ENCODE assay signal across 13 cellular contexts in the genomic region with DNA sequence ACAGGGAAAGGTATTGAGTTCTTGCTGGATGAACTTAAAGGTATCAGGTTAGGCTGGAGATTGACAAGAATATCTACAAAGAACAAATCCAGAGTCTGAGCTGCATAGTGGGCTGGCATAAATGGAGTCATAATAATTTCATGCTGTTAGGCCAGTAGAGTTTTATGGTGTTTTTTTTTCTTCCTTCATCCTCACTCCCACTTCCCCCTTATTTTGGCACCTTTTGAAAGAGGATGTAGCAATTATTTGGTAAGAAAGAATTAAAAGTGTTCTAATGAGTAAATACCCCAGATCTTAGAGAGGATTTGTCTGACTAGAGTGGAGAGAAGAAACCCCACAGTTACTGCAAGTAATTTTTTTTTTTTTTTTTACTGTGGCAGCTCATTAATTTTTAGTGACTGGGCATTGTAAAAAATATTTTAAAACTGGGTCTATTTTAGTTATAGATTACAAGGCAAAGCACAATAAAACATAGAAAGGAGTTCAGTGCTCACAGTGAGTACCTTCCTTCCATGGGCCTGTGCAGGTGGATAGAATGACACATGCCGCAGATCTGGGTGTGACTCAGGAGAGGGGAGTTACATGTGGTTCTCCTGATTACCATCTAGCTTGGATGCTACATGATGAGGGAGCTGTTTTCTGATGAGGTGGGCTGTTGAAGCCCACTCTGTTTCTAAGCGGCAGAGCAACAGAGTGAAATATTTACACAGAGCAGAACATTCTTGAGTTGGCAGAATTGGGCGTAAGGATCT. TPM values are rescaled to one million over a fixed set of nuclear protein-coding genes. Genes with fewer than 3 reads are reported as not detected.
DNase-seq lines count a peak whose midpoint lies in the region; ATAC-seq and TF ChIP-seq lines count a peak whose summit lies in the region.
"Had no signal": no experiment of that assay in that cellular context is flagged by ENCODE, and none has a peak within 500 bp of the region (broad histone marks: within the 10 kb centered on the region; RNA-seq: fewer than 3 reads in every experiment).

No MANE protein-coding gene starts in this region.

- ATAC-seq in natural killer cell: no peak
- ATAC-seq in HG02759 (IDR thresholded peaks at IDR 0.05; ENCODE audit: unreplicated experiment): no peak

- peak overlapping the region; percentile 81 for H3K27ac ChIP-seq in DOHH2 (ENCODE audit: low read depth, low read length)

- peaks cover 67% of the 10 kb centered on the region for H3K4me1 ChIP-seq in DOHH2 (ENCODE audit: control insufficient read depth, low read length)

- no peaks in the 10 kb centered on the region for H3K9me3 Mint-ChIP-seq in activated naive CD4-positive, alpha-beta T cell treated with anti-CD3 and anti-CD28 coated beads, Interleukin-2, amount 10 ng/mL, durations not matched to agents 7 days and 5 days
- H3K9me3 Mint-ChIP-seq in natural killer cell: no peaks in the 10 kb centered on the region
- H3K9me3 Mint-ChIP-seq: nephron had no signal

- H3F3A ChIP-seq in DOHH2 (ENCODE audit: control insufficient read depth, insufficient read depth): peaks cover 46% of the 10 kb centered on the region

- intact Hi-C loops in natural killer cell (cut with micrococcal nuclease): no loop called here

- peaks cover 20% of the 10 kb centered on the region for H4K20me1 ChIP-seq in DOHH2 (ENCODE audit: control insufficient read depth, insufficient read depth, low read depth, low read length)

- H3K27ac Mint-ChIP-seq in activated naive CD4-positive, alpha-beta T cell treated with anti-CD3 and anti-CD28 coated beads, Interleukin-2, amount 10 ng/mL, durations not matched to agents 7 days and 5 days: peak overlapping the region; percentile 79
- H3K27ac Mint-ChIP-seq in natural killer cell: peak overlapping the region; percentile 55 to 73
- H3K27ac Mint-ChIP-seq: nephron had no signal

- no peak for TF ChIP-seq CTCF in DOHH2 (IDR thresholded peaks at IDR 0.05; ENCODE audit: low read depth, low read length, poor library complexity, severe bottlenecking)
- no peak for TF ChIP-seq CTCF in natural killer cell (IDR thresholded peaks at IDR 0.05)

- peak overlapping the region; percentile 99 for H3K4me3 ChIP-seq in DOHH2 (ENCODE audit: low read length)

- peaks cover 70% of the 10 kb centered on the region for H3K4me1 Mint-ChIP-seq in activated naive CD4-positive, alpha-beta T cell treated with anti-CD3 and anti-CD28 coated beads, Interleukin-2, amount 10 ng/mL, durations not matched to agents 7 days and 5 days
- H3K4me1 Mint-ChIP-seq in natural killer cell: peaks cover 76 to 78% of the 10 kb centered on the region in 2 donors

- H3K36me3 Mint-ChIP-seq in activated naive CD4-positive, alpha-beta T cell treated with anti-CD3 and anti-CD28 coated beads, Interleukin-2, amount 10 ng/mL, durations not matched to agents 7 days and 5 days: peaks cover 78% of the 10 kb centered on the region
- H3K36me3 Mint-ChIP-seq in natural killer cell: no peaks in the 10 kb centered on the region

- no peaks in the 10 kb centered on the region for H3K9me2 ChIP-seq in DOHH2 (replicated peaks; ENCODE audit: control insufficient read depth, low read length)

- peaks cover 100% of the 10 kb centered on the region for H3K79me2 ChIP-seq in DOHH2 (ENCODE audit: control insufficient read depth, low read length)

- peak overlapping the region; percentile 48 for H3K4me3 Mint-ChIP-seq in activated naive CD4-positive, alpha-beta T cell treated with anti-CD3 and anti-CD28 coated beads, Interleukin-2, amount 10 ng/mL, durations not matched to agents 7 days and 5 days
- peak overlapping the region; percentile 2 for H3K4me3 Mint-ChIP-seq in natural killer cell

- peaks cover 92% of the 10 kb centered on the region for H3K36me3 ChIP-seq in DOHH2 (ENCODE audit: control insufficient read depth, low read length)

- no peaks in the 10 kb centered on the region for H3K9me3 ChIP-seq in DOHH2 (ENCODE audit: control insufficient read depth, insufficient read depth, low read length)

- DNase-seq in NOMO-1 treated with dmso at 0.1 percent for 144 hours (lab: John Stamatoyannopoulos, UW; ENCODE audit: unreplicated experiment) (peak; percentile 45), natural killer cell (no peak), NCI-H2196 treated with DMSO at 0.1 percent for 48 hours (lab: John Stamatoyannopoulos, UW; ENCODE audit: unreplicated experiment) (no peak), mucosa of gallbladder (ENCODE audit: low spot score) (no peak), dedifferentiated amniotic fluid mesenchymal stem cell (ENCODE audit: extremely low spot score) (no peak)
- no peak for DNase-seq in activated naive CD4-positive, alpha-beta T cell treated with anti-CD3 and anti-CD28 coated beads, Interleukin-2, amount 10 ng/mL, durations not matched to agents 7 days and 5 days
- DNase-seq: cerebellar nuclear complex, DMS 273 treated with DMSO at 0.1 percent for 48 hours, glutamatergic neuron, NCI-H774 had no signal

- H3K4me2 ChIP-seq in DOHH2 (ENCODE audit: low read length): peak overlapping the region; percentile 96

- CTCF ChIA-PET in activated naive CD4-positive, alpha-beta T cell treated with anti-CD3 and anti-CD28 coated beads, Interleukin-2, amount 10 ng/mL, durations not matched to agents 7 days and 5 days (lab: Charles Lee): interaction anchor here (0.6 to 1.2 kb wide), 2 partner anchors 34 to 214 kb away, joined by 3 read pairs; a partner anchor contains a TSS

- no peaks in the 10 kb centered on the region for H3K27me3 Mint-ChIP-seq in activated naive CD4-positive, alpha-beta T cell treated with anti-CD3 and anti-CD28 coated beads, Interleukin-2, amount 10 ng/mL, durations not matched to agents 7 days and 5 days
- H3K27me3 Mint-ChIP-seq in natural killer cell (ENCODE audit: low read depth in 2 of 2): no peaks in the 10 kb centered on the region

- no peaks in the 10 kb centered on the region for H3K27me3 ChIP-seq in DOHH2 (ENCODE audit: control insufficient read depth, low read length)

RNA-seq across cellular contexts. Expression of a gene that starts 5.2 kb away (rescaled TPM):
- 10 to 100 TPM; 55.3 to 64.2 (median 59.9) TPM for total RNA-seq in natural killer cell
- total RNA-seq in mucosa of gallbladder: 30.9 TPM
